ENCODE assay signal across 9 cellular contexts in genomic region chr11:76668362-76669155, GRCh38. TPM values are rescaled to one million over a fixed set of nuclear protein-coding genes. Genes with fewer than 3 reads are reported as not detected.
DNase-seq lines count a peak whose midpoint lies in the region; ATAC-seq and TF ChIP-seq lines count a peak whose summit lies in the region.
"Had no signal": no experiment of that assay in that cellular context is flagged by ENCODE, and none has a peak within 500 bp of the region (broad histone marks: within the 10 kb centered on the region; RNA-seq: fewer than 3 reads in every experiment).

No MANE protein-coding gene starts in this region.

- CTCF ChIA-PET in activated B cell treated with CpG ODN at 0.5 μM for 24 hours (lab: Charles Lee), result interaction anchor here (1.2 to 1.8 kb wide), 3 partner anchors 11 to 105 kb away, joined by 3 to 6 read pairs (median 6); no protein-coding TSS in a partner anchor

- H3K27ac ChIP-seq in ACC112 (ENCODE audit: low read depth, low read length) (no peak overlapping the region), parathyroid adenoma (peak overlapping the region; percentile 29)
- H3K27ac ChIP-seq: SJSA1 had no signal

- no peak for DNase-seq in activated B cell treated with CpG ODN at 0.5 μM for 24 hours
- DNase-seq in fibroblast of villous mesenchyme (ENCODE audit: low read depth), result no peak
- DNase-seq in stimulated activated CD4-positive, alpha-beta T cell treated with anti-CD3 and anti-CD28 coated beads, Interleukin-15, amount 100 ng/mL, for 24 hours, result no peak
- DNase-seq in stimulated activated CD4-positive, alpha-beta T cell treated with anti-CD3 and anti-CD28 coated beads, Interleukin-4, amount 100 ng/mL, for 24 hours, result no peak
- DNase-seq in hepatic stellate cell (ENCODE audit: low spot score), result no peak

- no peaks in the 10 kb centered on the region for H3K9me3 Mint-ChIP-seq in activated B cell treated with CpG ODN at 0.5 μM for 24 hours

- TF ChIP-seq CTCF in activated B cell treated with CpG ODN at 0.5 μM for 24 hours (IDR thresholded peaks at IDR 0.05) (no peak), fibroblast of villous mesenchyme (IDR thresholded peaks at IDR 0.05; ENCODE audit: insufficient read depth, low read depth, low read length) (no peak), parathyroid adenoma (IDR thresholded peaks at IDR 0.05) (no peak)

- H3K4me1 ChIP-seq in ACC112 (ENCODE audit: control insufficient read depth, insufficient read depth, low read length, unreplicated experiment) (peaks cover 14% of the 10 kb centered on the region), parathyroid adenoma (no peaks in the 10 kb centered on the region)

- POLR2A ChIA-PET in activated B cell treated with CpG ODN at 0.5 μM for 24 hours (lab: Charles Lee), result interaction anchor here (1.1 to 7.9 kb wide), 2 partner anchors 10 to 40 kb away, joined by 3 to 193 read pairs; no protein-coding TSS in a partner anchor

- H3K9me3 ChIP-seq in parathyroid adenoma (ENCODE audit: control insufficient read depth, low read length), result no peaks in the 10 kb centered on the region
- H3K9me3 ChIP-seq: SJSA1 had no signal

- H3K9ac ChIP-seq in parathyroid adenoma, result no peak overlapping the region

- no peaks in the 10 kb centered on the region for H3K36me3 ChIP-seq in ACC112 (ENCODE audit: insufficient read depth, low read length)
- no peaks in the 10 kb centered on the region for H3K36me3 ChIP-seq in parathyroid adenoma (ENCODE audit: control insufficient read depth, insufficient read depth, low read length)
- H3K36me3 ChIP-seq: SJSA1 had no signal

- intact Hi-C loops in activated B cell treated with CpG ODN at 0.5 μM for 24 hours (cut with micrococcal nuclease), result no loop called here

- H3K4me3 ChIP-seq in ACC112 (ENCODE audit: low read depth, low read length) (peak overlapping the region; percentile 77; the same call in 1 of the 2 replicates), fibroblast of villous mesenchyme (ENCODE audit: low read depth, low read length) (peak overlapping the region; percentile 69), parathyroid adenoma (ENCODE audit: low read depth, low read length) (peak overlapping the region; percentile 20)

- peaks cover 12% of the 10 kb centered on the region for H3K36me3 Mint-ChIP-seq in activated B cell treated with CpG ODN at 0.5 μM for 24 hours (ENCODE audit: low read depth)

- H3K4me3 Mint-ChIP-seq in activated B cell treated with CpG ODN at 0.5 μM for 24 hours, result peak overlapping the region; percentile 86

- peak overlapping the region; percentile 72 for H3K27ac Mint-ChIP-seq in activated B cell treated with CpG ODN at 0.5 μM for 24 hours

- peaks cover 8% of the 10 kb centered on the region for H3K79me2 ChIP-seq in ACC112 (ENCODE audit: control insufficient read depth, insufficient read depth, low read length, unreplicated experiment)
- H3K79me2 ChIP-seq in parathyroid adenoma, result no peaks in the 10 kb centered on the region

- no peaks in the 10 kb centered on the region for H3K27me3 ChIP-seq in ACC112 (ENCODE audit: insufficient read depth, low read length)
- no peaks in the 10 kb centered on the region for H3K27me3 ChIP-seq in parathyroid adenoma (ENCODE audit: control insufficient read depth, insufficient read depth, low read length)
- H3K27me3 ChIP-seq: SJSA1 had no signal

- peak overlapping the region; percentile 1 for H3K4me2 ChIP-seq in parathyroid adenoma (ENCODE audit: low read length)

- H3K4me1 Mint-ChIP-seq in activated B cell treated with CpG ODN at 0.5 μM for 24 hours, result peaks cover 88% of the 10 kb centered on the region

- no peak overlapping the region for H2AFZ ChIP-seq in ACC112 (ENCODE audit: low read length, unreplicated experiment)
- H2AFZ ChIP-seq in parathyroid adenoma, result no peak overlapping the region

- no peak for ATAC-seq in activated B cell treated with CpG ODN at 0.5 μM for 24 hours (ENCODE audit: low read depth)
- ATAC-seq in activated CD4-positive, CD25-positive, alpha-beta regulatory T cell treated with anti-CD3 and anti-CD28 coated beads, Interleukin-2, amount 50 U/mL, for 24 hours, result no peak

- peaks cover 30% of the 10 kb centered on the region for H3K27me3 Mint-ChIP-seq in activated B cell treated with CpG ODN at 0.5 μM for 24 hours

RNA-seq across cellular contexts. Expression of gene LRRC32, which starts 2.0 kb away (rescaled TPM):
- total RNA-seq in activated B cell treated with CpG ODN at 0.5 μM for 24 hours, result 25.8 and 27.8 TPM in 2 replicates
- total RNA-seq in fibroblast of villous mesenchyme, result 12.1 and 25.8 TPM in 2 replicates

Comparison
In these comparisons a context has a peak if more than half of its experiments do, and no peak if none do; other contexts are left out.
1. H3K4me3 ChIP-seq: peak in every context shown above with its lines; median percentile 77 in ACC112; 69 in fibroblast of villous mesenchyme; 20 in parathyroid adenoma.